Comparison of ENCODE assay signal across 8 cellular contexts in genomic region chr2:69387770-69388481, GRCh38. TPM values are rescaled to one million over a fixed set of nuclear protein-coding genes. Genes with fewer than 3 reads are reported as not detected.
A peak's percentile ranks its signal among the peaks of the same experiment; 100 is the strongest.
DNase-seq lines count a peak whose midpoint lies in the region; ATAC-seq, FAIRE-seq and TF ChIP-seq lines count a peak whose summit lies in the region.

No MANE protein-coding gene starts in this region.

- H3F3A ChIP-seq in PC-9 (ENCODE audit: insufficient read depth, low read depth), result peaks cover 6% of the 10 kb centered on the region; the same call in 1 of the 2 replicates

- FAIRE-seq in GM19239 (lab: Jason Lieb, UNC), result peak; percentile 35
- no peak for FAIRE-seq in endothelial cell of umbilical vein (lab: Jason Lieb, UNC)
- FAIRE-seq in pancreas (lab: Jason Lieb, UNC), result no peak

- H3K79me2 ChIP-seq in PC-9 (ENCODE audit: low read depth) (peaks cover 40% of the 10 kb centered on the region), endothelial cell of umbilical vein (ENCODE audit: control insufficient read depth, insufficient read depth, low read length) (peaks cover 39% of the 10 kb centered on the region)

- peak overlapping the region; percentile 86 for H3K9ac ChIP-seq in endothelial cell of umbilical vein (replicated peaks; ENCODE audit: extremely low read depth, insufficient read depth, low read length)

- peaks cover 4% of the 10 kb centered on the region for H3K36me3 ChIP-seq in PC-9 (ENCODE audit: low read depth)
- no peaks in the 10 kb centered on the region for H3K36me3 ChIP-seq in endothelial cell of umbilical vein (ENCODE audit: control insufficient read depth in 2 of 2, extremely low read depth in 1 of 2, insufficient read depth in 2 of 2, low read length in 2 of 2)
- no peaks in the 10 kb centered on the region for H3K36me3 ChIP-seq in pancreas

- intact Hi-C loops in PC-9 (cut with micrococcal nuclease; ENCODE audit: unreplicated experiment), result loop anchor here (5.0 kb wide), 2 partner anchors 254 to 324 kb away; partner anchors contain the start of gene AAK1
- intact Hi-C loops in endothelial cell of umbilical vein (cut with micrococcal nuclease), result loop anchor here (2.0 kb wide), 1 partner anchor 49 kb away; the partner anchor contains the start of gene NFU1
- intact Hi-C loops in pancreas (cut with DNase I), result loop anchor here in 1 of 3 donors (10.0 kb wide), 1 partner anchor 47 kb away; the partner anchor contains the start of gene NFU1

- BruUV-seq in PC-9 (replicated peaks; lab: Mats Ljungman, UMichigan), result TSS peak; percentile 82
- BruUV-seq in endothelial cell of umbilical vein (replicated peaks; lab: Mats Ljungman, UMichigan), result TSS peak; percentile 85

- H4K20me1 ChIP-seq in PC-9 (ENCODE audit: insufficient read depth) (peaks cover 2% of the 10 kb centered on the region; the same call in 1 of the 2 replicates), endothelial cell of umbilical vein (replicated peaks; ENCODE audit: control insufficient read depth, extremely low read depth, insufficient read depth, low read length) (no peaks in the 10 kb centered on the region)

- dilution Hi-C loops in endothelial cell of umbilical vein (cut with MboI; ENCODE audit: extremely low pct_ligation_motif_present, low sequenced_read_pairs), result no loop called here

- H3K4me2 ChIP-seq in PC-9 (peak overlapping the region; percentile 87), endothelial cell of umbilical vein (ENCODE audit: insufficient read depth, low read length) (peak overlapping the region; percentile 69)

- no peaks in the 10 kb centered on the region for H3K27me3 ChIP-seq in PC-9 (ENCODE audit: insufficient read depth, low read depth)
- no peaks in the 10 kb centered on the region for H3K27me3 ChIP-seq in endothelial cell of umbilical vein (ENCODE audit: control insufficient read depth in 2 of 2, insufficient read depth in 2 of 2, low read length in 2 of 2)
- H3K27me3 ChIP-seq in pancreas, result no peaks in the 10 kb centered on the region

- no peaks in the 10 kb centered on the region for H3K9me2 ChIP-seq in PC-9 (ENCODE audit: insufficient read depth)

- peaks cover 34% of the 10 kb centered on the region for H3K4me1 ChIP-seq in PC-9 (replicated peaks; ENCODE audit: insufficient read depth)
- H3K4me1 ChIP-seq in endothelial cell of umbilical vein (ENCODE audit: control insufficient read depth, extremely low read depth, insufficient read depth, low read length), result peaks cover 15% of the 10 kb centered on the region
- peaks cover 3 to 15% (median 11%) of the 10 kb centered on the region in 3 donors for H3K4me1 ChIP-seq in pancreas

- ATAC-seq in pancreas (no peak), GM18868 (IDR thresholded peaks at IDR 0.05; ENCODE audit: unreplicated experiment) (no peak)

- H3K4me3 ChIP-seq in PC-9, result peak overlapping the region; percentile 90
- peak overlapping the region; percentile 56 to 69 (median 66) for H3K4me3 ChIP-seq in endothelial cell of umbilical vein (replicated peaks in 1 of 3; ENCODE audit: insufficient read depth in 1 of 3, low read depth in 1 of 3, low read length in 3 of 3)
- H3K4me3 ChIP-seq in pancreas, result peak overlapping the region; percentile 18 to 92 (median 88)

- 66 to 67% methylated on average over 14 of the region's 14 CpGs for WGBS in pancreas, 2 donors

- peak overlapping the region; percentile 85 for H2AFZ ChIP-seq in PC-9
- H2AFZ ChIP-seq in endothelial cell of umbilical vein (ENCODE audit: low read depth, low read length), result peak overlapping the region; percentile 84

- no peak for TF ChIP-seq POLR2A in endothelial cell of umbilical vein (IDR thresholded peaks at IDR 0.05; ENCODE audit: low read depth, low read length)

- H3K9me1 ChIP-seq in endothelial cell of umbilical vein (replicated peaks; ENCODE audit: control insufficient read depth, extremely low read depth, insufficient read depth, low read length), result no peaks in the 10 kb centered on the region

- POLR2A ChIA-PET in PC-9 (lab: Charles Lee; ENCODE audit: unreplicated experiment), result no interaction called here
- POLR2A ChIA-PET in endothelial cell of umbilical vein (lab: Charles Lee), result interaction anchor here (0.7 kb wide), 1 partner anchor 72 kb away, joined by 3 read pairs; no protein-coding TSS in a partner anchor

- no peak for DNase-seq in GM19239 (ENCODE audit: insufficient read length, low spot score)
- no peak for DNase-seq in PC-9
- peak; percentile 9 for DNase-seq in endothelial cell of umbilical vein (ENCODE audit: low read depth, low spot score)
- peak in 1 of 6 donors; percentile 29 for DNase-seq in pancreas
- DNase-seq in NCI-H1694 (lab: John Stamatoyannopoulos, UW), result no peak
- no peak for DNase-seq in GOT3 (lab: John Stamatoyannopoulos, UW)
- no peak for DNase-seq in activated CD4-positive, alpha-beta T cell treated with anti-CD3 and anti-CD28 coated beads for 48 hours

- H3K27ac ChIP-seq in PC-9, result peak overlapping the region; percentile 76
- peak overlapping the region; percentile 44 for H3K27ac ChIP-seq in endothelial cell of umbilical vein (ENCODE audit: insufficient read depth, low read depth, low read length)
- peak overlapping the region; percentile 72 to 97 (median 86) for H3K27ac ChIP-seq in pancreas

- no peak for TF ChIP-seq CTCF in PC-9 (conservative IDR thresholded peaks at IDR 0.05)
- no peak for TF ChIP-seq CTCF in endothelial cell of umbilical vein (IDR thresholded peaks at IDR 0.05; ENCODE audit: extremely low read depth in 1 of 2, insufficient read depth in 1 of 2, low read depth in 1 of 2, low read length in 2 of 2)
- no peak for TF ChIP-seq CTCF in pancreas (IDR thresholded peaks at IDR 0.05)

- CTCF ChIA-PET in PC-9 (lab: Charles Lee) (no interaction called here), endothelial cell of umbilical vein (lab: Charles Lee) (interaction anchor here (3.1 kb wide), 1 partner anchor 12 kb away, joined by 16 read pairs; no protein-coding TSS in a partner anchor)

- H3K9me3 ChIP-seq in PC-9 (ENCODE audit: insufficient read depth, low read depth) (no peaks in the 10 kb centered on the region), endothelial cell of umbilical vein (replicated peaks; ENCODE audit: control insufficient read depth, insufficient read depth, low read length) (no peaks in the 10 kb centered on the region), pancreas (no peaks in the 10 kb centered on the region)

TF ChIP-seq in endothelial cell of umbilical vein, 7 proteins besides CTCF, POLR2A, EP300 and RAD21:
- TF ChIP-seq GATA2 (IDR thresholded peaks at IDR 0.05; ENCODE audit: insufficient read depth, insufficient read length, low read depth, low read length) (no peak), JUN (IDR thresholded peaks at IDR 0.05; ENCODE audit: borderline replicate concordance, insufficient read depth, insufficient read length, low read depth) (no peak), FOS (IDR thresholded peaks at IDR 0.05; ENCODE audit: borderline replicate concordance, insufficient read depth, low read length) (no peak), EZH2 (IDR thresholded peaks at IDR 0.05; ENCODE audit: borderline replicate concordance, low read depth, low read length, severe bottlenecking) (no peak), MYC (IDR thresholded peaks at IDR 0.05; ENCODE audit: low read depth, low read length) (no peak)

RNA-seq across cellular contexts. Expression of gene GFPT1, which starts 0.9 kb away (rescaled TPM):
- total RNA-seq in PC-9 (2021) (58.3 and 60.2 TPM in 2 replicates), endothelial cell of umbilical vein (38.7 and 45.1 TPM in 2 replicates), pancreas (10 to 100 TPM; 35.2 to 78.0 (median 47.7) TPM)
- polyA plus RNA-seq in endothelial cell of umbilical vein (5.7 and 8.8 TPM in 2 replicates), pancreas (10 to 100 TPM in 1 of 2 donors, 1 to 10 TPM in 1; 7.8 to 14.6 TPM)
- 7.8 and 9.7 TPM in 2 replicates for polyA plus RNA-seq in endothelial cell of umbilical vein (2011; cell fraction: cytosol; rRNA removed)
- 10.7 and 13.5 TPM in 2 replicates for polyA plus RNA-seq in endothelial cell of umbilical vein (2011; cell fraction: nucleus; rRNA removed)
- polyA plus RNA-seq in endothelial cell of umbilical vein (2012), result 28.5 and 31.6 TPM in 2 replicates
- 21.2 and 21.3 TPM in 2 replicates for polyA minus RNA-seq in endothelial cell of umbilical vein
- polyA minus RNA-seq in endothelial cell of umbilical vein (2011; cell fraction: cytosol; rRNA and poly(A)+ RNA removed), result 34.8 TPM
- polyA minus RNA-seq in endothelial cell of umbilical vein (2011; cell fraction: nucleus; rRNA and poly(A)+ RNA removed), result 13.5 and 18.9 TPM in 2 replicates

RNA-seq across cellular contexts. Expression of gene NFU1, which starts 49.3 kb away (rescaled TPM):
- total RNA-seq in PC-9 (2021), result 29.3 and 35.1 TPM in 2 replicates
- 47.9 and 49.7 TPM in 2 replicates for total RNA-seq in endothelial cell of umbilical vein
- polyA plus RNA-seq in endothelial cell of umbilical vein, result 18.2 and 19.6 TPM in 2 replicates
- 35.6 and 39.7 TPM in 2 replicates for polyA plus RNA-seq in endothelial cell of umbilical vein (2011; cell fraction: cytosol; rRNA removed)
- polyA plus RNA-seq in endothelial cell of umbilical vein (2011; cell fraction: nucleus; rRNA removed), result 18.4 and 22.0 TPM in 2 replicates
- 55.6 and 76.1 TPM in 2 replicates for polyA plus RNA-seq in endothelial cell of umbilical vein (2012)
- polyA minus RNA-seq in endothelial cell of umbilical vein, result 5.2 and 6.5 TPM in 2 replicates
- polyA minus RNA-seq in endothelial cell of umbilical vein (2011; cell fraction: cytosol; rRNA and poly(A)+ RNA removed), result 6.5 TPM
- 4.0 and 6.3 TPM in 2 replicates for polyA minus RNA-seq in endothelial cell of umbilical vein (2011; cell fraction: nucleus; rRNA and poly(A)+ RNA removed)
- 10 to 100 TPM; 16.0 to 20.4 (median 18.4) TPM for total RNA-seq in pancreas
- polyA plus RNA-seq in pancreas, result 10 to 100 TPM; 32.4 to 40.6 TPM
